In genomic region chr16:49972280-49972679, GRCh38 we compare ENCODE assay signal across 22 cellular contexts.
"Had no signal": no experiment of that assay in that cellular context is flagged by ENCODE, and none has a peak within 500 bp of the region (broad histone marks: within the 10 kb centered on the region; RNA-seq: fewer than 3 reads in every experiment).

No MANE protein-coding gene starts in this region.

- H3K4me3 ChIP-seq: cardiac muscle cell had no signal

- ATAC-seq: activated CD8-positive, alpha-beta memory T cell treated with anti-CD3 and anti-CD28 coated beads, Interleukin-2, amount 10 ng/mL, durations not matched to agents 7 days and 5 days; Panc1; T-helper 17 cell; WTC11 had no signal

- H3K27me3 ChIP-seq: brain microvascular endothelial cell, cardiac muscle cell had no signal

- DNase-seq: activated CD4-positive, alpha-beta T cell treated with anti-CD3 and anti-CD28 coated beads for 1 hour; activated CD4-positive, alpha-beta T cell treated with anti-CD3 and anti-CD28 coated beads, Interleukin-2, amount 10 ng/mL, durations not matched to agents 24 days and 14 days; activated CD4-positive, alpha-beta T cell treated with anti-CD3 and anti-CD28 coated beads, Interleukin-2, amount 50 U/mL, for 48 hours; activated CD8-positive, alpha-beta memory T cell treated with anti-CD3 and anti-CD28 coated beads, Interleukin-2, amount 10 ng/mL, durations not matched to agents 7 days and 5 days; activated effector memory CD4-positive, alpha-beta T cell treated with anti-CD3 and anti-CD28 coated beads, Interleukin-2, amount 50 U/mL, for 16 hours; activated naive CD4-positive, alpha-beta T cell treated with Interleukin-2 at 50 U/mL for 16 hours; activated T-cell treated with anti-CD3 and anti-CD28 coated beads, Interleukin-2, amount 50 U/mL, for 24 hours; brain microvascular endothelial cell; KG1; NCI-H1092; NCI-H1694; NCI-H2029; NCI-H526 treated with DMSO at 0.1 percent for 48 hours; NK-92 treated with Interleukin-12 subunit alpha and Interleukin-12 subunit beta, amount 100 ng/mL, for 24 hours; OCI-M1; SIG-M5; T-helper 17 cell; T-helper 9 cell had no signal

- H3K27ac ChIP-seq: brain microvascular endothelial cell, cardiac muscle cell, RWPE1 had no signal

- H3K36me3 ChIP-seq: brain microvascular endothelial cell, cardiac muscle cell had no signal
